19 cellular contexts compared by ENCODE assay signal in genomic region chr13:98521461-98521860, GRCh38. TPM values are rescaled to one million over a fixed set of nuclear protein-coding genes. Genes with fewer than 3 reads are reported as not detected.
A peak's percentile ranks its signal among the peaks of the same experiment; 100 is the strongest.
DNase-seq lines count a peak whose midpoint lies in the region; ATAC-seq and TF ChIP-seq lines count a peak whose summit lies in the region.
"Had no signal": no experiment of that assay in that cellular context is flagged by ENCODE, and none has a peak within 500 bp of the region (broad histone marks: within the 10 kb centered on the region; RNA-seq: fewer than 3 reads in every experiment).

No MANE protein-coding gene starts in this region.

- intact Hi-C loops in MCF 10A (cut with micrococcal nuclease) (no loop called here), breast epithelium (cut with DNase I; ENCODE audit: low total_unique reads) (no loop called here)

- ATAC-seq in activated T-helper 17 cell treated with anti-CD3 and anti-CD28 coated beads, Interleukin-2, amount 50 U/mL, for 72 hours (replicated peaks), result no peak
- ATAC-seq in naive B cell (ENCODE audit: low read depth in 2 of 2) (no peak), GM21447 (IDR thresholded peaks at IDR 0.05; ENCODE audit: unreplicated experiment) (no peak), GM21528 (IDR thresholded peaks at IDR 0.05; ENCODE audit: low FRiP score, unreplicated experiment) (no peak)
- ATAC-seq: left colon, SK-N-SH treated with all-trans-retinoic acid at 6 μM for 48 hours, upper lobe of right lung had no signal

- H3K4me1 ChIP-seq in breast epithelium, result peaks cover 4 to 6% of the 10 kb centered on the region in 2 donors

- TF ChIP-seq CTCF in MCF 10A (IDR thresholded peaks at IDR 0.05; ENCODE audit: unreplicated experiment) (no peak), breast epithelium (IDR thresholded peaks at IDR 0.05) (no peak)

- no peak overlapping the region for H3K4me3 ChIP-seq in breast epithelium
- H3K4me3 ChIP-seq: right atrium auricular region, upper lobe of right lung had no signal

- H3K27ac ChIP-seq in breast epithelium, result peak overlapping the region in 1 of 2 donors; percentile 26
- H3K27ac ChIP-seq: brain microvascular endothelial cell, right atrium auricular region, upper lobe of right lung had no signal

- POLR2A ChIA-PET in MCF 10A (lab: Yijun Ruan, JAX), result no interaction called here

- no peaks in the 10 kb centered on the region for H3K36me3 ChIP-seq in breast epithelium
- H3K36me3 ChIP-seq: brain microvascular endothelial cell, right atrium auricular region had no signal

- DNase-seq in MCF 10A (ENCODE audit: unreplicated experiment) (no peak), breast epithelium (ENCODE audit: low spot score in 2 of 2) (no peak), naive B cell (no peak), GM19238 (ENCODE audit: insufficient read length, low spot score) (no peak)
- DNase-seq: activated naive CD4-positive, alpha-beta T cell treated with anti-CD3 and anti-CD28 coated beads for 36 hours; brain microvascular endothelial cell; COR-L47; cortex of kidney; EL; left colon; MM.1S; NCI-H226; NK-92 treated with Interleukin-12 subunit alpha and Interleukin-12 subunit beta, amount 100 ng/mL, for 24 hours had no signal

- no peaks in the 10 kb centered on the region for H3K9me3 ChIP-seq in breast epithelium
- H3K9me3 ChIP-seq: right atrium auricular region, upper lobe of right lung had no signal

- no TSS peak for BruUV-seq in MCF 10A (replicated peaks; lab: Mats Ljungman, UMichigan)

- H3K36me3 Mint-ChIP-seq in MCF 10A (ENCODE audit: insufficient read depth, unreplicated experiment) (peaks cover 25% of the 10 kb centered on the region), naive B cell (peaks cover 0 to 5% of the 10 kb centered on the region in 2 donors)
- peaks cover 72% of the 10 kb centered on the region for H3K36me3 Mint-ChIP-seq in activated T-helper 17 cell treated with anti-CD3 and anti-CD28 coated beads, Interleukin-2, amount 50 U/mL, for 72 hours (ENCODE audit: low read depth)

- no peaks in the 10 kb centered on the region for H3K27me3 ChIP-seq in breast epithelium
- H3K27me3 ChIP-seq: brain microvascular endothelial cell, right atrium auricular region, upper lobe of right lung had no signal

- H3K27ac Mint-ChIP-seq in MCF 10A (ENCODE audit: low read depth, unreplicated experiment) (peak overlapping the region; percentile 21), naive B cell (peak overlapping the region in 5 of 6 donors; percentile 69 to 94 (median 80))
- H3K27ac Mint-ChIP-seq in activated T-helper 17 cell treated with anti-CD3 and anti-CD28 coated beads, Interleukin-2, amount 50 U/mL, for 72 hours, result peak overlapping the region; percentile 91
- H3K27ac Mint-ChIP-seq: activated naive CD4-positive, alpha-beta T cell treated with anti-CD3 and anti-CD28 coated beads for 36 hours had no signal

- H3K4me1 Mint-ChIP-seq in MCF 10A (ENCODE audit: insufficient read depth, unreplicated experiment) (peaks cover 25% of the 10 kb centered on the region), naive B cell (peaks cover 65 to 94% (median 84%) of the 10 kb centered on the region in 3 donors)
- H3K4me1 Mint-ChIP-seq in activated T-helper 17 cell treated with anti-CD3 and anti-CD28 coated beads, Interleukin-2, amount 50 U/mL, for 72 hours, result peaks cover 76% of the 10 kb centered on the region

- TF ChIP-seq POLR2A in breast epithelium (IDR thresholded peaks at IDR 0.05), result no peak

- no peak overlapping the region for H3K4me3 Mint-ChIP-seq in MCF 10A (ENCODE audit: unreplicated experiment)
- peak overlapping the region; percentile 90 for H3K4me3 Mint-ChIP-seq in activated T-helper 17 cell treated with anti-CD3 and anti-CD28 coated beads, Interleukin-2, amount 50 U/mL, for 72 hours
- H3K4me3 Mint-ChIP-seq in naive B cell, result peak overlapping the region in 1 of 8 donors; percentile 78
- H3K4me3 Mint-ChIP-seq: activated naive CD4-positive, alpha-beta T cell treated with anti-CD3 and anti-CD28 coated beads for 36 hours had no signal

- CTCF ChIA-PET in MCF 10A (lab: Yijun Ruan, JAX), result interaction anchor here (1.0 kb wide), 2 partner anchors 9 to 37 kb away, joined by 3 to 6 read pairs; no protein-coding TSS in a partner anchor

- no peaks in the 10 kb centered on the region for H3K27me3 Mint-ChIP-seq in MCF 10A (ENCODE audit: insufficient read depth, unreplicated experiment)
- no peaks in the 10 kb centered on the region for H3K27me3 Mint-ChIP-seq in activated T-helper 17 cell treated with anti-CD3 and anti-CD28 coated beads, Interleukin-2, amount 50 U/mL, for 72 hours
- H3K27me3 Mint-ChIP-seq in naive B cell, result no peaks in the 10 kb centered on the region

- no peaks in the 10 kb centered on the region for H3K9me3 Mint-ChIP-seq in MCF 10A (ENCODE audit: unreplicated experiment)
- no peaks in the 10 kb centered on the region for H3K9me3 Mint-ChIP-seq in activated T-helper 17 cell treated with anti-CD3 and anti-CD28 coated beads, Interleukin-2, amount 50 U/mL, for 72 hours
- H3K9me3 Mint-ChIP-seq in naive B cell, result no peaks in the 10 kb centered on the region
- H3K9me3 Mint-ChIP-seq: activated naive CD4-positive, alpha-beta T cell treated with anti-CD3 and anti-CD28 coated beads for 36 hours had no signal

RNA-seq across cellular contexts. Expression of gene STK24, which starts 55.4 kb away (rescaled TPM):
- total RNA-seq in MCF 10A (2022) (200 and 215 TPM in 2 replicates), breast epithelium (100 to 1,000 TPM in 1 of 3 donors, 10 to 100 TPM in 2; 61.3 to 149 (median 71.9) TPM)
- 100 to 1,000 TPM; 212 to 231 TPM for total RNA-seq in activated T-helper 17 cell treated with anti-CD3 and anti-CD28 coated beads, Interleukin-2, amount 50 U/mL, for 72 hours
- 10 to 100 TPM; 30.2 to 63.1 (median 37.2) TPM for polyA plus RNA-seq in naive B cell (ENCODE audit: low read depth in 6 of 6)

Comparison
In these comparisons a context has a peak if more than half of its experiments do, and no peak if none do; other contexts are left out.
1. H3K27ac Mint-ChIP-seq: peak in every context shown above with its lines; median percentile 91 in activated T-helper 17 cell treated with anti-CD3 and anti-CD28 coated beads, Interleukin-2, amount 50 U/mL, for 72 hours; 80 in naive B cell; 21 in MCF 10A.